Comparison of ENCODE assay signal across 20 cellular contexts in genomic region chr2:58660046-58660445, GRCh38.
"Had no signal": no experiment of that assay in that cellular context is flagged by ENCODE, and none has a peak within 500 bp of the region (broad histone marks: within the 10 kb centered on the region; RNA-seq: fewer than 3 reads in every experiment).

No MANE protein-coding gene starts in this region.

- H3K4me3 ChIP-seq: MG63, SJSA1 had no signal

- H3K36me3 ChIP-seq: MG63, SJSA1 had no signal

- DNase-seq: Karpas-422, KG1, MG63, NCI-H1092, NCI-H1105 treated with DMSO at 0.1 percent for 48 hours, NCI-H1417 treated with DMSO at 0.1 percent for 48 hours, NCI-H146, NCI-H1694 treated with DMSO at 0.1 percent for 48 hours, NCI-H1930, NCI-H2081, NCI-H2107, NCI-H524, NCI-H526 treated with DMSO at 0.1 percent for 48 hours, NCI-H748 treated with DMSO at 0.1 percent for 48 hours, Right ventricle myocardium superior, RPMI8226, SIG-M5, SK-N-SH, SW 1271 had no signal

- H3K9ac ChIP-seq: SK-N-SH had no signal

- H3K27ac ChIP-seq: SJSA1 had no signal

- H3K4me1 ChIP-seq: SJSA1 had no signal

- H3K27me3 ChIP-seq: MG63, SJSA1 had no signal

- H3K9me3 ChIP-seq: MG63, SJSA1, SK-N-SH had no signal

- H3K4me2 ChIP-seq: SK-N-SH had no signal
